In the genomic region with DNA sequence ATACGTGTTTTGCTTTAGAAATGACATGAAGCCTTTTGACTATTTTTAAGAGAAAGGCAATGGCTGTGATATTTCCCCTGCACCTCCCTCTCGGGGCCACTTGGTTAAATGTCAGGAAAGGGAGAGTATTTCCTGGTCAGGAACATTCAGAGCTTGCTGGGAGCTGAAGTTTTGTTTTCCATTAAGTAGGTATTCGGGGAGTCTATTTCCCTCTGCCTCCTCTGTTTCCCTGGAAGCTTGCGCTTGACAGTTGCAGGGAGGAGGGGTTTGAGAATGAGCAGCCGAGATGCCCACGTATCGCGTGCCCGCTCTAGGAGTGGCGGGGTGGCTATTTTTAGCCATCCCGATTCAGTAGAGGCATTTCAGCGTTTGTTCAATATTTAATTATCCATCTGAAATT, we compare ENCODE assay signal across 19 cellular contexts. TPM values are rescaled to one million over a fixed set of nuclear protein-coding genes. Genes with fewer than 3 reads are reported as not detected.
DNase-seq lines count a peak whose midpoint lies in the region; ATAC-seq, FAIRE-seq and TF ChIP-seq lines count a peak whose summit lies in the region.
"Had no signal": no experiment of that assay in that cellular context is flagged by ENCODE, and none has a peak within 500 bp of the region (broad histone marks: within the 10 kb centered on the region; RNA-seq: fewer than 3 reads in every experiment).

No MANE protein-coding gene starts in this region.

- CTCF ChIA-PET in PC-3 (lab: Charles Lee), result no interaction called here
- CTCF ChIA-PET in activated CD8-positive, alpha-beta T cell treated with anti-CD3 and anti-CD28 coated beads for 36 hours (lab: Charles Lee), result interaction anchor here (0.9 to 1.0 kb wide), 2 partner anchors 25 to 87 kb away, joined by 3 read pairs; no protein-coding TSS in a partner anchor

- BruUV-seq in PC-3 (replicated peaks; lab: Mats Ljungman, UMichigan), result no TSS peak

- no peaks in the 10 kb centered on the region for H3K9me3 Mint-ChIP-seq in activated T-cell treated with anti-CD3 and anti-CD28 coated beads, Interleukin-2, amount 50 U/mL, for 24 hours
- no peaks in the 10 kb centered on the region for H3K9me3 Mint-ChIP-seq in activated CD8-positive, alpha-beta T cell treated with anti-CD3 and anti-CD28 coated beads for 36 hours
- H3K9me3 Mint-ChIP-seq: CD8-positive, alpha-beta T cell; naive B cell had no signal

- DNase-seq in Right ventricle myocardium inferior (ENCODE audit: missing footprints), result no peak
- no peak for DNase-seq in cardiac septum (ENCODE audit: low spot score)
- peak; percentile 41 for DNase-seq in left ventricle myocardium inferior
- peak in 2 of 6 donors; percentile 14 to 21 for DNase-seq in pancreas
- no peak for DNase-seq in upper lobe of left lung
- no peak for DNase-seq in activated T-cell treated with anti-CD3 and anti-CD28 coated beads, Interleukin-2, amount 50 U/mL, for 24 hours
- DNase-seq in PC-3, result no peak
- DNase-seq in activated CD8-positive, alpha-beta T cell treated with anti-CD3 and anti-CD28 coated beads for 36 hours, result no peak
- DNase-seq: activated CD8-positive, alpha-beta T cell treated with anti-CD3 and anti-CD28 coated beads, Interleukin-2, amount 10 ng/mL, durations not matched to agents 7 days and 5 days; CD8-positive, alpha-beta T cell; MG63; naive B cell; NCI-H2081 treated with DMSO at 0.1 percent for 48 hours; stimulated activated CD4-positive, alpha-beta T cell treated with anti-CD3 and anti-CD28 coated beads, Interleukin-2, amount 100 ng/mL, for 48 hours; upper lobe of right lung had no signal

- H3K27ac Mint-ChIP-seq in activated T-cell treated with anti-CD3 and anti-CD28 coated beads, Interleukin-2, amount 50 U/mL, for 24 hours, result no peak overlapping the region
- H3K27ac Mint-ChIP-seq in activated CD8-positive, alpha-beta T cell treated with anti-CD3 and anti-CD28 coated beads for 36 hours, result no peak overlapping the region
- H3K27ac Mint-ChIP-seq: activated CD8-positive, alpha-beta T cell treated with anti-CD3 and anti-CD28 coated beads, Interleukin-2, amount 10 ng/mL, durations not matched to agents 7 days and 5 days; CD8-positive, alpha-beta T cell had no signal

- ATAC-seq in Right ventricle myocardium inferior, result peak; percentile 65
- peak; percentile 15 to 57 (median 38) for ATAC-seq in pancreas
- ATAC-seq in upper lobe of left lung (ENCODE audit: low FRiP score in 2 of 2), result no peak
- no peak for ATAC-seq in PC-3
- ATAC-seq in activated CD8-positive, alpha-beta T cell treated with anti-CD3 and anti-CD28 coated beads for 36 hours, result no peak
- ATAC-seq: activated CD8-positive, alpha-beta T cell treated with anti-CD3 and anti-CD28 coated beads, Interleukin-2, amount 10 ng/mL, durations not matched to agents 7 days and 5 days; CD8-positive, alpha-beta T cell; GM12878; upper lobe of right lung had no signal

- H3K36me3 Mint-ChIP-seq in activated T-cell treated with anti-CD3 and anti-CD28 coated beads, Interleukin-2, amount 50 U/mL, for 24 hours (ENCODE audit: low read depth), result no peaks in the 10 kb centered on the region
- H3K36me3 Mint-ChIP-seq in activated CD8-positive, alpha-beta T cell treated with anti-CD3 and anti-CD28 coated beads for 36 hours (ENCODE audit: low read depth), result no peaks in the 10 kb centered on the region
- H3K36me3 Mint-ChIP-seq: CD8-positive, alpha-beta T cell had no signal

- TF ChIP-seq POLR2A in upper lobe of left lung (IDR thresholded peaks at IDR 0.05), result no peak

- H3K79me2 ChIP-seq in PC-3 (ENCODE audit: low read length), result no peaks in the 10 kb centered on the region

- no peaks in the 10 kb centered on the region for H3K4me1 Mint-ChIP-seq in activated T-cell treated with anti-CD3 and anti-CD28 coated beads, Interleukin-2, amount 50 U/mL, for 24 hours (ENCODE audit: low read depth)
- H3K4me1 Mint-ChIP-seq in activated CD8-positive, alpha-beta T cell treated with anti-CD3 and anti-CD28 coated beads for 36 hours (ENCODE audit: low read depth), result no peaks in the 10 kb centered on the region

- H3K27me3 ChIP-seq in left ventricle myocardium inferior (ENCODE audit: low read depth), result no peaks in the 10 kb centered on the region
- no peaks in the 10 kb centered on the region for H3K27me3 ChIP-seq in pancreas
- H3K27me3 ChIP-seq in upper lobe of left lung, result no peaks in the 10 kb centered on the region
- H3K27me3 ChIP-seq in PC-3 (ENCODE audit: low read length), result no peaks in the 10 kb centered on the region
- H3K27me3 ChIP-seq: hepatocyte, MG63, upper lobe of right lung had no signal

- H3K4me2 ChIP-seq in PC-3 (ENCODE audit: low read length), result no peak overlapping the region
- H3K4me2 ChIP-seq: hepatocyte had no signal

- H3K4me3 ChIP-seq in left ventricle myocardium inferior (peak overlapping the region; percentile 52), pancreas (no peak overlapping the region), upper lobe of left lung (peak overlapping the region in 2 of 4 donors; percentile 2 to 13), PC-3 (ENCODE audit: low read length) (no peak overlapping the region)
- H3K4me3 ChIP-seq: GM12878, hepatocyte, MG63, upper lobe of right lung had no signal

- WGBS in pancreas, 2 donors, result 29 to 35% methylated on average over 12 of the region's 12 CpGs
- WGBS in upper lobe of left lung, 2 donors, result 46 to 61% methylated on average over 12 of the region's 12 CpGs

- TF ChIP-seq EP300 in upper lobe of left lung (IDR thresholded peaks at IDR 0.05), result no peak

- H3K27ac ChIP-seq in left ventricle myocardium inferior (replicated peaks), result peak overlapping the region; percentile 88
- H3K27ac ChIP-seq in pancreas, result peak overlapping the region in 3 of 4 donors; percentile 15 to 48 (median 33)
- H3K27ac ChIP-seq in upper lobe of left lung, result peak overlapping the region; percentile 25 to 71 (median 64)
- H3K27ac ChIP-seq in PC-3 (ENCODE audit: low read length), result no peak overlapping the region
- H3K27ac ChIP-seq: hepatocyte had no signal

- POLR2A ChIA-PET in PC-3 (lab: Charles Lee; ENCODE audit: unreplicated experiment), result no interaction called here
- POLR2A ChIA-PET in activated CD8-positive, alpha-beta T cell treated with anti-CD3 and anti-CD28 coated beads for 36 hours (lab: Charles Lee), result no interaction called here

- H3K36me3 ChIP-seq in left ventricle myocardium inferior (no peaks in the 10 kb centered on the region), pancreas (no peaks in the 10 kb centered on the region), upper lobe of left lung (no peaks in the 10 kb centered on the region), PC-3 (ENCODE audit: low read depth, low read length) (no peaks in the 10 kb centered on the region)
- H3K36me3 ChIP-seq: MG63, upper lobe of right lung had no signal

- no peak overlapping the region for H3K9ac ChIP-seq in PC-3 (ENCODE audit: low read length)

- H3K4me1 ChIP-seq in left ventricle myocardium inferior (peaks cover 99% of the 10 kb centered on the region), pancreas (peaks cover 0 to 14% (median 0%) of the 10 kb centered on the region in 3 donors), upper lobe of left lung (peaks cover 17 to 29% (median 21%) of the 10 kb centered on the region in 4 donors), PC-3 (ENCODE audit: insufficient read depth, low read length) (no peaks in the 10 kb centered on the region)

- H3K9me3 ChIP-seq in left ventricle myocardium inferior (replicated peaks) (no peaks in the 10 kb centered on the region), pancreas (no peaks in the 10 kb centered on the region), upper lobe of left lung (no peaks in the 10 kb centered on the region), PC-3 (ENCODE audit: low read length) (no peaks in the 10 kb centered on the region)
- H3K9me3 ChIP-seq: MG63, upper lobe of right lung had no signal

- intact Hi-C loops in Right ventricle myocardium inferior (cut with DNase I) (no loop called here), cardiac septum (cut with DNase I) (no loop called here), left ventricle myocardium inferior (cut with micrococcal nuclease) (no loop called here), pancreas (cut with DNase I) (no loop called here), PC-3 (cut with micrococcal nuclease) (no loop called here)
- intact Hi-C loops in activated CD8-positive, alpha-beta T cell treated with anti-CD3 and anti-CD28 coated beads for 36 hours (cut with micrococcal nuclease), result no loop called here

- TF ChIP-seq CTCF in left ventricle myocardium inferior (IDR thresholded peaks at IDR 0.05; ENCODE audit: borderline replicate concordance) (peak; percentile 35), pancreas (IDR thresholded peaks at IDR 0.05) (no peak), upper lobe of left lung (IDR thresholded peaks at IDR 0.05) (peak in 3 of 6 experiments; percentile 11 to 28 (median 14)), PC-3 (conservative IDR thresholded peaks at IDR 0.05; ENCODE audit: low read depth, low read length) (no peak)
- TF ChIP-seq CTCF in activated CD8-positive, alpha-beta T cell treated with anti-CD3 and anti-CD28 coated beads for 36 hours (IDR thresholded peaks at IDR 0.05), result no peak

- H3F3A ChIP-seq in PC-3 (ENCODE audit: low read length, unreplicated experiment), result no peaks in the 10 kb centered on the region

- H3K27me3 Mint-ChIP-seq in activated T-cell treated with anti-CD3 and anti-CD28 coated beads, Interleukin-2, amount 50 U/mL, for 24 hours, result peaks cover 70% of the 10 kb centered on the region
- H3K27me3 Mint-ChIP-seq in activated CD8-positive, alpha-beta T cell treated with anti-CD3 and anti-CD28 coated beads for 36 hours, result peaks cover 25% of the 10 kb centered on the region

- FAIRE-seq in pancreas (lab: Jason Lieb, UNC), result no peak
- FAIRE-seq: A204.1, GM12878, H54 had no signal

- no peak overlapping the region for H3K4me3 Mint-ChIP-seq in activated T-cell treated with anti-CD3 and anti-CD28 coated beads, Interleukin-2, amount 50 U/mL, for 24 hours
- H3K4me3 Mint-ChIP-seq in activated CD8-positive, alpha-beta T cell treated with anti-CD3 and anti-CD28 coated beads for 36 hours, result no peak overlapping the region
- H3K4me3 Mint-ChIP-seq: activated CD8-positive, alpha-beta T cell treated with anti-CD3 and anti-CD28 coated beads, Interleukin-2, amount 10 ng/mL, durations not matched to agents 7 days and 5 days; CD8-positive, alpha-beta T cell; naive B cell had no signal

- H2AFZ ChIP-seq in PC-3 (ENCODE audit: low read length), result no peak overlapping the region
- H2AFZ ChIP-seq: hepatocyte had no signal

- H3K9me2 ChIP-seq in PC-3 (replicated peaks; ENCODE audit: low read length), result no peaks in the 10 kb centered on the region

- H4K20me1 ChIP-seq in PC-3 (ENCODE audit: low read length), result no peaks in the 10 kb centered on the region

RNA-seq across cellular contexts. Expression of gene DAB2IP, which starts 6.7 kb away (rescaled TPM):
- total RNA-seq in Right ventricle myocardium inferior (53.0 TPM), cardiac septum (60.3 TPM), left ventricle myocardium inferior (50.7 TPM), pancreas (10 to 100 TPM; 19.8 to 52.1 (median 25.3) TPM), upper lobe of left lung (10 to 100 TPM; 61.8 to 98.0 (median 77.2) TPM), PC-3 (2014; rRNA removed) (15.2 and 17.6 TPM in 2 replicates)
- polyA plus RNA-seq in pancreas, result 10 to 100 TPM; 14.7 to 27.9 TPM
- 1 to 10 TPM in 1 of 2 experiments, under 1 TPM in 1; 0.54 to 1.5 TPM for total RNA-seq in activated CD8-positive, alpha-beta T cell treated with anti-CD3 and anti-CD28 coated beads for 36 hours

Comparison
In these comparisons a context has a peak if more than half of its experiments do, and no peak if none do; other contexts are left out.
1. ATAC-seq: peak in Right ventricle myocardium inferior (single experiment) and pancreas (4 of 4); none in upper lobe of left lung (0 of 2), PC-3 (single experiment) and activated CD8-positive, alpha-beta T cell treated with anti-CD3 and anti-CD28 coated beads for 36 hours (single experiment).